In genomic region chr4:186651624-186652023, GRCh38 we compare ENCODE assay signal across 8 cellular contexts.
A peak's percentile ranks its signal among the peaks of the same experiment; 100 is the strongest.
DNase-seq lines count a peak whose midpoint lies in the region; ATAC-seq, FAIRE-seq and TF ChIP-seq lines count a peak whose summit lies in the region.

No MANE protein-coding gene starts in this region.

- intact Hi-C loops in esophagus squamous epithelium (cut with DNase I) (no loop called here), ovary (cut with DNase I) (no loop called here)

- TF ChIP-seq EP300 in ovary (IDR thresholded peaks at IDR 0.05) = no peak

- no peaks in the 10 kb centered on the region for H3K36me3 ChIP-seq in esophagus squamous epithelium
- peaks cover 3% of the 10 kb centered on the region for H3K36me3 ChIP-seq in muscle layer of colon (ENCODE audit: insufficient read depth, low read length)
- H3K36me3 ChIP-seq in ovary = no peaks in the 10 kb centered on the region

- H3K4me1 ChIP-seq in esophagus squamous epithelium (peaks cover 0 to 11% (median 0%) of the 10 kb centered on the region in 3 donors), muscle layer of colon (ENCODE audit: insufficient read depth, low read length) (peaks cover 4% of the 10 kb centered on the region), ovary (ENCODE audit: insufficient read depth) (no peaks in the 10 kb centered on the region)

- peak; percentile 70 for DNase-seq in NCI-H345 treated with DMSO at 0.1 percent for 48 hours (lab: John Stamatoyannopoulos, UW; ENCODE audit: unreplicated experiment)
- no peak for DNase-seq in esophagus squamous epithelium (lab: John Stamatoyannopoulos, UW)
- no peak for DNase-seq in HT-29 (ENCODE audit: low spot score)
- DNase-seq in ovary = no peak
- DNase-seq in H54 (ENCODE audit: insufficient read length, low spot score) = no peak

- no peaks in the 10 kb centered on the region for H3K27me3 ChIP-seq in esophagus squamous epithelium
- H3K27me3 ChIP-seq in muscle layer of colon (ENCODE audit: control insufficient read depth in 1 of 2, insufficient read depth in 2 of 2, low read length in 2 of 2) = no peaks in the 10 kb centered on the region
- no peaks in the 10 kb centered on the region for H3K27me3 ChIP-seq in ovary

- WGBS in esophagus squamous epithelium, 2 donors = 69 to 73% methylated on average over 8 to 17 of the region's 21 CpGs
- WGBS in ovary, 3 donors = 87 to 92% (median 89%) methylated on average over 21 of the region's 21 CpGs

- peak overlapping the region; percentile 56 for H3K27ac ChIP-seq in 22Rv1
- peak overlapping the region in 1 of 4 donors; percentile 42 for H3K27ac ChIP-seq in esophagus squamous epithelium
- peak overlapping the region; percentile 29 for H3K27ac ChIP-seq in muscle layer of colon (ENCODE audit: low read depth, low read length)
- H3K27ac ChIP-seq in ovary = no peak overlapping the region

- H3K4me3 ChIP-seq in esophagus squamous epithelium = peak overlapping the region in 3 of 4 donors; percentile 20 to 57 (median 25)
- peak overlapping the region; percentile 31 to 32 for H3K4me3 ChIP-seq in muscle layer of colon (ENCODE audit: low read depth in 1 of 2, low read length in 2 of 2)
- H3K4me3 ChIP-seq in ovary = no peak overlapping the region

- no peak for TF ChIP-seq POLR2A in esophagus squamous epithelium (IDR thresholded peaks at IDR 0.05)
- no peak for TF ChIP-seq POLR2A in ovary (IDR thresholded peaks at IDR 0.05)
- no peak for TF ChIP-seq POLR2A in H54 (IDR thresholded peaks at IDR 0.05; ENCODE audit: low read depth, low read length)

- H3K9me3 ChIP-seq in esophagus squamous epithelium = no peaks in the 10 kb centered on the region
- no peaks in the 10 kb centered on the region for H3K9me3 ChIP-seq in muscle layer of colon (ENCODE audit: low read length)
- no peaks in the 10 kb centered on the region for H3K9me3 ChIP-seq in ovary

- ATAC-seq in HG02763 (IDR thresholded peaks at IDR 0.05; ENCODE audit: unreplicated experiment) = no peak

- no peak overlapping the region for H3K9ac ChIP-seq in muscle layer of colon (ENCODE audit: low read length)

- TF ChIP-seq CTCF in 22Rv1 (IDR thresholded peaks at IDR 0.05) (peak; percentile 14; the same call in 1 of the 2 replicates), esophagus squamous epithelium (IDR thresholded peaks at IDR 0.05) (no peak), ovary (IDR thresholded peaks at IDR 0.05) (no peak)

- no peak for FAIRE-seq in H54 (lab: Jason Lieb, UNC)

Comparison
In these comparisons a context has a peak if more than half of its experiments do, and no peak if none do; other contexts are left out.
1. H3K27ac ChIP-seq: peak in 22Rv1 (single experiment) and muscle layer of colon (single experiment); none in ovary (0 of 2).